20 cellular contexts compared by ENCODE assay signal in the genomic region with DNA sequence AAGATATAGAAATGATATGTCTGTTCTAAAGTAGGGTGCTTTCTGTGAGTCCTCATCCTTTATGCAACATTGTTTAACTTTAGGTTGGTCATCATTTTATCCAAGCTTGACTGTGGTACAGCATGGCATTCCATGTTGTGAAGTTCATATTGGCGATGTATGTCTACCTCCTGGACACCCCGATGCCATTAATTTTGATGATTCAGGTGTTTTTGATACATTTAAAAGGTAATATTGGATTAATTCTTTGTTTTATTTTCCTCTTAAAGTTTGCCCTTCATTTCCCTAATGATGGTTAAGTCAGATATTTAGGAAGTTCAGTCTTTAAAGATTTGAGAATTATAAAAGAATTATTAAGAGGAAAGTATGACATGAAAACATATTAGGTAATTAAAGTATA. TPM values are rescaled to one million over a fixed set of nuclear protein-coding genes. Genes with fewer than 3 reads are reported as not detected.
A peak's percentile ranks its signal among the peaks of the same experiment; 100 is the strongest.
DNase-seq lines count a peak whose midpoint lies in the region; ATAC-seq, FAIRE-seq and TF ChIP-seq lines count a peak whose summit lies in the region.
"Had no signal": no experiment of that assay in that cellular context is flagged by ENCODE, and none has a peak within 500 bp of the region (broad histone marks: within the 10 kb centered on the region; RNA-seq: fewer than 3 reads in every experiment).

No MANE protein-coding gene starts in this region.

- no peaks in the 10 kb centered on the region for H3K4me1 Mint-ChIP-seq in activated T-cell treated with anti-CD3 and anti-CD28 coated beads, Interleukin-2, amount 50 U/mL, for 72 hours (ENCODE audit: low read depth)

- no peak overlapping the region for H3K4me2 ChIP-seq in HepG2 (ENCODE audit: low read depth, low read length)

- H3K27ac Mint-ChIP-seq in activated T-cell treated with anti-CD3 and anti-CD28 coated beads, Interleukin-2, amount 50 U/mL, for 72 hours: peak overlapping the region; percentile 27

- no peak for DNase-seq in activated T-cell treated with anti-CD3 and anti-CD28 coated beads, Interleukin-2, amount 50 U/mL, for 72 hours
- no peak for DNase-seq in activated T-cell treated with anti-CD3 and anti-CD28 coated beads, Interleukin-2, amount 50 U/mL, for 1 hour
- DNase-seq in HepG2 (ENCODE audit: low spot score) (no peak), right lobe of liver (no peak), RCC 7860 (ENCODE audit: low spot score) (no peak), kidney glomerular epithelial cell (lab: John Stamatoyannopoulos, UW) (no peak)
- DNase-seq: C1 segment of cervical spinal cord; Caco-2; CD4-positive, alpha-beta memory T cell; DMS153; DND-41; GDM1; GM23248; H7 had no signal

- CTCF ChIA-PET in HepG2 (lab: Yijun Ruan, JAX; ENCODE audit: low intra/inter-chr PET ratio, low total read pairs): no interaction called here

- H3K4me1 ChIP-seq in HepG2 (ENCODE audit: insufficient read depth, low read length) (no peaks in the 10 kb centered on the region), right lobe of liver (peaks cover 0 to 4% (median 0%) of the 10 kb centered on the region in 4 donors)
- H3K4me1 ChIP-seq: Caco-2 had no signal

- H2AFZ ChIP-seq in HepG2 (ENCODE audit: low read length): no peak overlapping the region
- H2AFZ ChIP-seq: GM23248 had no signal

- no peak for ATAC-seq in activated T-cell treated with anti-CD3 and anti-CD28 coated beads, Interleukin-2, amount 50 U/mL, for 72 hours (replicated peaks in 1 of 2)
- ATAC-seq in HepG2 (no peak), right lobe of liver (no peak), HG03175 (IDR thresholded peaks at IDR 0.05; ENCODE audit: unreplicated experiment) (no peak)
- ATAC-seq: GM12878, HCT116 had no signal

- BruUV-seq in HepG2 (replicated peaks; lab: Mats Ljungman, UMichigan): no TSS peak

- H3K36me3 Mint-ChIP-seq in activated T-cell treated with anti-CD3 and anti-CD28 coated beads, Interleukin-2, amount 50 U/mL, for 72 hours (ENCODE audit: insufficient read depth in 2 of 2): peaks cover 11 to 34% of the 10 kb centered on the region in 2 donors

- TF ChIP-seq POLR2A in HepG2 (IDR thresholded peaks at IDR 0.05; ENCODE audit: insufficient read depth in 1 of 2, low read depth in 2 of 2, low read length in 2 of 2): no peak
- no peak for TF ChIP-seq POLR2A in right lobe of liver (IDR thresholded peaks at IDR 0.05)

- intact Hi-C loops in HepG2 (cut with micrococcal nuclease; ENCODE audit: unreplicated experiment): no loop called here
- intact Hi-C loops in right lobe of liver (cut with DNase I): no loop called here

- H3K4me3 Mint-ChIP-seq in activated T-cell treated with anti-CD3 and anti-CD28 coated beads, Interleukin-2, amount 50 U/mL, for 72 hours: no peak overlapping the region
- H3K4me3 Mint-ChIP-seq: CD4-positive, alpha-beta memory T cell had no signal

- no peak for TF ChIP-seq EP300 in HepG2 (IDR thresholded peaks at IDR 0.05; ENCODE audit: low read depth in 2 of 2, low read length in 2 of 2)
- TF ChIP-seq EP300 in HepG2 (CRISPR knock-in tag; IDR thresholded peaks at IDR 0.05; ENCODE audit: borderline replicate concordance): no peak

- WGBS in HepG2 (ENCODE audit: low lambda C conversion rate): 99% methylated on average over 2 of the region's 2 CpGs
- WGBS in right lobe of liver (ENCODE audit: insufficient coverage, low coverage, low lambda C conversion rate, missing lambda C conversion rate): 96% methylated on average over 2 of the region's 2 CpGs

- H3K79me2 ChIP-seq in HepG2 (ENCODE audit: insufficient read depth, low read length): no peaks in the 10 kb centered on the region

- in situ Hi-C loops in HepG2 (cut with HindIII; ENCODE audit: extremely low pct_ligation_motif_present, low pct_unique_long_range_greater_than_20kb): no loop called here

- H3K9me3 Mint-ChIP-seq in activated T-cell treated with anti-CD3 and anti-CD28 coated beads, Interleukin-2, amount 50 U/mL, for 72 hours: no peaks in the 10 kb centered on the region
- H3K9me3 Mint-ChIP-seq: CD4-positive, alpha-beta memory T cell had no signal

- no peaks in the 10 kb centered on the region for H3K27me3 ChIP-seq in HepG2 (ENCODE audit: control insufficient read depth in 1 of 2, insufficient read depth in 2 of 2, low read length in 2 of 2)
- H3K27me3 ChIP-seq in right lobe of liver: no peaks in the 10 kb centered on the region

- H3K9ac ChIP-seq in HepG2 (ENCODE audit: insufficient read depth, low read depth, low read length): no peak overlapping the region
- H3K9ac ChIP-seq: GM23248 had no signal

- no peaks in the 10 kb centered on the region for H3K27me3 Mint-ChIP-seq in activated T-cell treated with anti-CD3 and anti-CD28 coated beads, Interleukin-2, amount 50 U/mL, for 72 hours (ENCODE audit: low read depth)
- H3K27me3 Mint-ChIP-seq: CD4-positive, alpha-beta memory T cell had no signal

- H3K27ac ChIP-seq in HepG2 (ENCODE audit: extremely low read length, insufficient read depth, low read length): no peak overlapping the region
- no peak overlapping the region for H3K27ac ChIP-seq in right lobe of liver
- H3K27ac ChIP-seq: GM23248 had no signal

- TF ChIP-seq CTCF in HepG2 (CRISPR knock-in tag; IDR thresholded peaks at IDR 0.05): no peak
- no peak for TF ChIP-seq CTCF in right lobe of liver (IDR thresholded peaks at IDR 0.05)

- H3K4me3 ChIP-seq in HepG2 (replicated peaks in 1 of 3; ENCODE audit: insufficient read depth in 1 of 3, low read depth in 2 of 3, low read length in 3 of 3) (no peak overlapping the region), right lobe of liver (no peak overlapping the region)
- H3K4me3 ChIP-seq: GM12878, GM23248 had no signal

- no peak for FAIRE-seq in HepG2 (lab: Jason Lieb, UNC)
- FAIRE-seq in RCC 7860 (lab: Jason Lieb, UNC): peak; percentile 18
- FAIRE-seq in islet of Langerhans (lab: Jason Lieb, UNC): peak; percentile 36
- FAIRE-seq: GM12878, GM19239, H1 had no signal

- no peaks in the 10 kb centered on the region; the same call in none of the 2 replicates for H4K20me1 ChIP-seq in HepG2 (ENCODE audit: insufficient read depth, low read length)

- peaks cover 12 to 70% of the 10 kb centered on the region in 2 experiments for H3K36me3 ChIP-seq in HepG2 (replicated peaks in 1 of 2; ENCODE audit: control insufficient read depth in 1 of 2, insufficient read depth in 2 of 2, low read length in 2 of 2)
- peaks cover 0 to 78% (median 32%) of the 10 kb centered on the region in 4 donors for H3K36me3 ChIP-seq in right lobe of liver

- POLR2A ChIA-PET in HepG2 (lab: Yijun Ruan, JAX): interaction anchor here (1.4 kb wide), 1 partner anchor 21 kb away, joined by 5 read pairs; the partner anchor contains the start of gene HBP1

- no peak for TF ChIP-seq RAD21 in HepG2 (CRISPR knock-in tag; IDR thresholded peaks at IDR 0.05)

- no peaks in the 10 kb centered on the region for H3K9me3 ChIP-seq in HepG2 (ENCODE audit: low read length)
- H3K9me3 ChIP-seq in right lobe of liver: no peaks in the 10 kb centered on the region
- H3K9me3 ChIP-seq: Caco-2 had no signal

TF ChIP-seq in HepG2, 621 proteins besides CTCF, POLR2A, EP300 and RAD21 (continues in another document):
- TF ChIP-seq ZNF740 (CRISPR knock-in tag; IDR thresholded peaks at IDR 0.05) (no peak), MAFF (IDR thresholded peaks at IDR 0.05; ENCODE audit: low read depth, low read length) (peak; percentile 85), ZNF615 (CRISPR knock-in tag; IDR thresholded peaks at IDR 0.05; ENCODE audit: borderline replicate concordance) (no peak), ZNF510 (CRISPR knock-in tag; IDR thresholded peaks at IDR 0.05; ENCODE audit: low read depth) (no peak), ZFP62 (CRISPR knock-in tag; IDR thresholded peaks at IDR 0.05) (no peak), MAFK (conservative IDR thresholded peaks at IDR 0.05 in 1 of 2, IDR thresholded peaks at IDR 0.05 in 1 of 2; ENCODE audit: low read length in 2 of 2) (peak; percentile 79 to 87), RBFOX2 (IDR thresholded peaks at IDR 0.05; ENCODE audit: low read depth, low read length) (no peak)

RNA-seq across cellular contexts. Expression of gene HBP1, which starts 21.3 kb away (rescaled TPM):
- 10 to 100 TPM; 41.1 to 58.0 TPM for total RNA-seq in activated T-cell treated with anti-CD3 and anti-CD28 coated beads, Interleukin-2, amount 50 U/mL, for 72 hours
- total RNA-seq in HepG2 (2016; rRNA removed; fragmentation: Illumina TruSeq; extraction: Trizol) (22.9 and 29.8 TPM in 2 replicates), right lobe of liver (10 to 100 TPM; 30.2 to 50.0 (median 36.9) TPM)
- 4.4 and 5.2 TPM in 2 replicates for total RNA-seq in HepG2 (2016; cell fraction: cytosol; rRNA removed; fragmentation: Illumina TruSeq; extraction: Trizol; ENCODE audit: low read depth)
- 19.6 and 28.9 TPM in 2 replicates for total RNA-seq in HepG2 (2016; cell fraction: insoluble cytoplasmic fraction; rRNA removed; fragmentation: Illumina TruSeq; extraction: Trizol)
- 8.0 and 9.4 TPM in 2 replicates for total RNA-seq in HepG2 (2016; cell fraction: membrane; rRNA removed; fragmentation: Illumina TruSeq; extraction: Trizol)
- total RNA-seq in HepG2 (2016; cell fraction: nucleus; rRNA removed; fragmentation: Illumina TruSeq; extraction: Trizol): 16.5 and 18.0 TPM in 2 replicates
- polyA plus RNA-seq in HepG2 (2011; rRNA removed): 37.8 and 44.1 TPM in 2 replicates
- polyA plus RNA-seq in HepG2 (2011; cell fraction: cytosol; rRNA removed): 24.4 and 33.9 TPM in 2 replicates
- 24.5 and 27.2 TPM in 2 replicates for polyA plus RNA-seq in HepG2 (2011; cell fraction: nucleus; rRNA removed)
- 40.5 and 54.8 TPM in 2 replicates for polyA plus RNA-seq in HepG2 (2012)
- 1.5 TPM in 2 replicates for polyA plus RNA-seq in HepG2 (2016; cell fraction: cytosol; fragmentation: Illumina TruSeq; extraction: Trizol; ENCODE audit: low read depth)
- polyA plus RNA-seq in HepG2 (2016; cell fraction: insoluble cytoplasmic fraction; fragmentation: Illumina TruSeq; extraction: Trizol; ENCODE audit: low read depth): 21.0 and 21.2 TPM in 2 replicates
- 3.2 and 3.9 TPM in 2 replicates for polyA plus RNA-seq in HepG2 (2016; cell fraction: membrane; fragmentation: Illumina TruSeq; extraction: Trizol; ENCODE audit: low read depth)
- polyA plus RNA-seq in HepG2 (2016; cell fraction: nucleus; fragmentation: Illumina TruSeq; extraction: Trizol; ENCODE audit: insufficient read depth, low read depth): 13.2 and 18.0 TPM in 2 replicates
- 46.4 and 47.9 TPM in 2 replicates for polyA minus RNA-seq in HepG2 (2011; rRNA and poly(A)+ RNA removed; ENCODE audit: low replicate concordance)
- polyA minus RNA-seq in HepG2 (2011; cell fraction: cytosol; rRNA and poly(A)+ RNA removed): 25.5 and 31.9 TPM in 2 replicates
- polyA minus RNA-seq in HepG2 (2011; cell fraction: nucleus; rRNA and poly(A)+ RNA removed): 109 and 115 TPM in 2 replicates
